In genomic region chr18:43751203-43751602, GRCh38 we compare ENCODE assay signal across 16 cellular contexts.
"Had no signal": no experiment of that assay in that cellular context is flagged by ENCODE, and none has a peak within 500 bp of the region (broad histone marks: within the 10 kb centered on the region; RNA-seq: fewer than 3 reads in every experiment).

No MANE protein-coding gene starts in this region.

- H3K4me3 Mint-ChIP-seq: activated CD8-positive, alpha-beta memory T cell treated with anti-CD3 and anti-CD28 coated beads, Interleukin-2, amount 10 ng/mL, durations not matched to agents 7 days and 5 days; activated naive CD8-positive, alpha-beta T cell; activated T-cell treated with anti-CD3 and anti-CD28 coated beads, Interleukin-2, amount 50 U/mL, for 24 hours; memory B cell; nephron progenitor cell; stimulated activated naive CD8-positive, alpha-beta T cell treated with anti-CD3 and anti-CD28 coated beads, Interleukin-15, Interleukin-2, amounts not matched to agents 100 ng/mL and 50 ng/mL, for 24 hours had no signal

- ATAC-seq: activated CD8-positive, alpha-beta memory T cell treated with anti-CD3 and anti-CD28 coated beads, Interleukin-2, amount 10 ng/mL, durations not matched to agents 7 days and 5 days had no signal

- H3K36me3 Mint-ChIP-seq: activated CD8-positive, alpha-beta memory T cell treated with anti-CD3 and anti-CD28 coated beads, Interleukin-2, amount 10 ng/mL, durations not matched to agents 7 days and 5 days; activated naive CD8-positive, alpha-beta T cell; memory B cell had no signal

- H3K4me1 Mint-ChIP-seq: activated CD8-positive, alpha-beta memory T cell treated with anti-CD3 and anti-CD28 coated beads, Interleukin-2, amount 10 ng/mL, durations not matched to agents 7 days and 5 days; memory B cell; nephron progenitor cell had no signal

- H3K27ac Mint-ChIP-seq: activated CD8-positive, alpha-beta memory T cell treated with anti-CD3 and anti-CD28 coated beads, Interleukin-2, amount 10 ng/mL, durations not matched to agents 7 days and 5 days; activated naive CD8-positive, alpha-beta T cell; activated T-cell treated with anti-CD3 and anti-CD28 coated beads, Interleukin-2, amount 50 U/mL, for 24 hours; memory B cell; nephron progenitor cell; stimulated activated naive CD8-positive, alpha-beta T cell treated with anti-CD3 and anti-CD28 coated beads, Interleukin-15, Interleukin-2, amounts not matched to agents 100 ng/mL and 50 ng/mL, for 24 hours had no signal

- H3K27me3 Mint-ChIP-seq: activated CD8-positive, alpha-beta memory T cell treated with anti-CD3 and anti-CD28 coated beads, Interleukin-2, amount 10 ng/mL, durations not matched to agents 7 days and 5 days; activated naive CD8-positive, alpha-beta T cell; activated T-cell treated with anti-CD3 and anti-CD28 coated beads, Interleukin-2, amount 50 U/mL, for 24 hours; memory B cell; stimulated activated naive CD8-positive, alpha-beta T cell treated with anti-CD3 and anti-CD28 coated beads, Interleukin-15, Interleukin-2, amounts not matched to agents 100 ng/mL and 50 ng/mL, for 24 hours had no signal

- H3K4me3 ChIP-seq: cardiac muscle cell, colonic mucosa, left ventricle myocardium inferior, testis had no signal

- H3K27ac ChIP-seq: cardiac muscle cell, colonic mucosa, left ventricle myocardium inferior, testis had no signal

- DNase-seq: activated CD4-positive, alpha-beta T cell treated with anti-CD3 and anti-CD28 coated beads, Interleukin-2, amount 50 U/mL, for 48 hours; activated CD4-positive, CD25-positive, alpha-beta regulatory T cell treated with anti-CD3 and anti-CD28 coated beads, Interleukin-2, amount 50 U/mL, for 72 hours; activated CD8-positive, alpha-beta memory T cell treated with anti-CD3 and anti-CD28 coated beads, Interleukin-2, amount 10 ng/mL, durations not matched to agents 7 days and 5 days; activated gamma-delta T cell; activated T-cell treated with anti-CD3 and anti-CD28 coated beads, Interleukin-2, amount 50 U/mL, for 24 hours; colonic mucosa; left ventricle myocardium inferior; nephron progenitor cell; stimulated activated CD4-positive, alpha-beta T cell treated with anti-CD3 and anti-CD28 coated beads, Interleukin-15, amount 100 ng/mL, for 24 hours; stimulated activated CD4-positive, alpha-beta T cell treated with anti-CD3 and anti-CD28 coated beads, Interleukin-4, amount 100 ng/mL, for 24 hours; T-helper 9 cell; testis had no signal

- H3K4me1 ChIP-seq: colonic mucosa, left ventricle myocardium inferior, testis had no signal

- H3K36me3 ChIP-seq: cardiac muscle cell, colonic mucosa, left ventricle myocardium inferior had no signal

- H3K9me3 ChIP-seq: colonic mucosa, testis had no signal

- H3K27me3 ChIP-seq: cardiac muscle cell, colonic mucosa, testis had no signal
